ENCODE assay signal across 1 cellular context in genomic region chr3:12963184-12963868, GRCh38.
TF ChIP-seq lines count a peak whose summit lies in the region.

No MANE protein-coding gene starts in this region.

TF ChIP-seq in H1, 55 proteins besides CTCF, POLR2A, EP300 and RAD21 (continued from another document):
- no peak for TF ChIP-seq E2F6 (IDR thresholded peaks at IDR 0.05)
- TF ChIP-seq POLR2AphosphoS5 (IDR thresholded peaks at IDR 0.05; ENCODE audit: low read depth, low read length), result no peak
- TF ChIP-seq CHD2 (IDR thresholded peaks at IDR 0.05; ENCODE audit: low read length), result no peak
- TF ChIP-seq HDAC2 (IDR thresholded peaks at IDR 0.05; ENCODE audit: borderline replicate concordance in 1 of 2, low read depth in 2 of 2, low read length in 2 of 2), result no peak
